ENCODE assay signal across 24 cellular contexts in the genomic region with DNA sequence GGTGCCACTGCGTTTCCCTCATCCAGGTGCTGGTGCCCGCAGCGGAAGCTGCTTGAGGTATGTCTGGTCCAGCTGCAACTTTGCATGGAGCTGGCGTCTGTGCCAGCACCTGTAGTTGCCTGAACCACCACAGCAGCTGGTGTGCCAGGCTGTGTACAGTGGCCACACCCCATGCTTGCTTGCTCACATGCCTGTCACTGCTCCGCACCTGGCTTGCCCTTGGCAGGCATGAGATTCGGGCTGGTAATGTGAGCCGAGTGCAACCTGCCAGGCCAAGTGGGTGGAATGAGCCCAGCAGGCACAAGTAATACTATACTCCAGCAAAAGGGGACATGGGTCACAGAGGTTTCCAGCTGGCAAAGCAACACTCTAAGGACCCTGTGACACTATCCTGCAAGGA.
DNase-seq lines count a peak whose midpoint lies in the region; ATAC-seq, FAIRE-seq and TF ChIP-seq lines count a peak whose summit lies in the region.
"Had no signal": no experiment of that assay in that cellular context is flagged by ENCODE, and none has a peak within 500 bp of the region (broad histone marks: within the 10 kb centered on the region; RNA-seq: fewer than 3 reads in every experiment).

No MANE protein-coding gene starts in this region.

- no peak overlapping the region for H2BK120ac ChIP-seq in neuronal stem cell (ENCODE audit: low read depth, low read length)

- H3K4me1 Mint-ChIP-seq in activated T-cell treated with anti-CD3 and anti-CD28 coated beads, Interleukin-2, amount 50 U/mL, for 72 hours (ENCODE audit: low read depth), result no peaks in the 10 kb centered on the region
- H3K4me1 Mint-ChIP-seq: CD4-positive, CD25-positive, alpha-beta regulatory T cell; memory B cell had no signal

- H3K27ac Mint-ChIP-seq in activated T-cell treated with anti-CD3 and anti-CD28 coated beads, Interleukin-2, amount 50 U/mL, for 72 hours, result no peak overlapping the region
- H3K27ac Mint-ChIP-seq: CD4-positive, CD25-positive, alpha-beta regulatory T cell; memory B cell had no signal

- H3K4ac ChIP-seq in neuronal stem cell (ENCODE audit: low read length), result no peak overlapping the region

- WGBS in neuronal stem cell (ENCODE audit: extremely low coverage in 2 of 2, insufficient read length in 2 of 2, insufficient replicate concordance in 1 of 2), 2 donors, result no CpG with 5 or more reads among the region's 7 CpGs

- H3K36me3 Mint-ChIP-seq in activated T-cell treated with anti-CD3 and anti-CD28 coated beads, Interleukin-2, amount 50 U/mL, for 72 hours (ENCODE audit: insufficient read depth in 2 of 2), result no peaks in the 10 kb centered on the region
- H3K36me3 Mint-ChIP-seq: CD4-positive, CD25-positive, alpha-beta regulatory T cell; memory B cell had no signal

- H3K9me3 Mint-ChIP-seq in activated T-cell treated with anti-CD3 and anti-CD28 coated beads, Interleukin-2, amount 50 U/mL, for 72 hours, result no peaks in the 10 kb centered on the region

- no peaks in the 10 kb centered on the region for H3K36me3 ChIP-seq in bronchial epithelial cell (ENCODE audit: control insufficient read depth, insufficient read depth, low read length)
- no peaks in the 10 kb centered on the region for H3K36me3 ChIP-seq in neuronal stem cell (replicated peaks in 1 of 2; ENCODE audit: control insufficient read depth in 2 of 2, insufficient read depth in 2 of 2, low read length in 2 of 2)
- H3K36me3 ChIP-seq in kidney (ENCODE audit: control insufficient read depth in 1 of 2, insufficient read depth in 2 of 2, low read length in 2 of 2), result no peaks in the 10 kb centered on the region
- H3K36me3 ChIP-seq: vagina, WERI-Rb-1 had no signal

- H3K14ac ChIP-seq in neuronal stem cell (ENCODE audit: low read length), result no peak overlapping the region

- H3K9ac ChIP-seq in neuronal stem cell (ENCODE audit: low read depth, low read length, poor library complexity), result no peak overlapping the region
- no peak overlapping the region for H3K9ac ChIP-seq in kidney (ENCODE audit: low read length in 2 of 2)

- H2BK12ac ChIP-seq in neuronal stem cell (ENCODE audit: low read length), result no peak overlapping the region

- no peak overlapping the region for H2BK5ac ChIP-seq in neuronal stem cell (ENCODE audit: low read length)

- H3K18ac ChIP-seq in neuronal stem cell (ENCODE audit: low read length), result no peak overlapping the region

- H2AK5ac ChIP-seq in neuronal stem cell (ENCODE audit: low read depth, low read length), result peak overlapping the region; percentile 2

- H3K27me3 Mint-ChIP-seq in activated T-cell treated with anti-CD3 and anti-CD28 coated beads, Interleukin-2, amount 50 U/mL, for 72 hours (ENCODE audit: low read depth), result no peaks in the 10 kb centered on the region
- H3K27me3 Mint-ChIP-seq: CD4-positive, CD25-positive, alpha-beta regulatory T cell; memory B cell had no signal

- no peak overlapping the region for H3K4me2 ChIP-seq in neuronal stem cell (ENCODE audit: insufficient read depth, low read length, poor library complexity, severe bottlenecking)

- DNase-seq in DMS 273 (lab: John Stamatoyannopoulos, UW; ENCODE audit: unreplicated experiment) (peak; percentile 86), NCI-H2196 (lab: John Stamatoyannopoulos, UW; ENCODE audit: unreplicated experiment) (peak; percentile 38), bronchial epithelial cell (ENCODE audit: low read depth) (peak; percentile 72), neuronal stem cell (ENCODE audit: low spot score) (no peak), kidney (no peak), NCI-H1417 treated with DMSO at 0.1 percent for 48 hours (lab: John Stamatoyannopoulos, UW) (no peak), NCI-H1694 (lab: John Stamatoyannopoulos, UW) (no peak)
- no peak for DNase-seq in activated T-cell treated with anti-CD3 and anti-CD28 coated beads, Interleukin-2, amount 50 U/mL, for 72 hours
- DNase-seq: activated CD4-positive, alpha-beta T cell treated with anti-CD3 and anti-CD28 coated beads for 48 hours; activated naive CD4-positive, alpha-beta T cell treated with Interleukin-2 at 50 U/mL for 16 hours; CD4-positive, CD25-positive, alpha-beta regulatory T cell; effector CD4-positive, alpha-beta T cell; foreskin fibroblast; GOT3; Kasumi-1; left cardiac atrium; NCI-H1694 treated with DMSO at 0.1 percent for 48 hours; NCI-H446; SIG-M5; stimulated activated naive CD8-positive, alpha-beta T cell treated with anti-CD3 and anti-CD28 coated beads, Interleukin-15, Interleukin-2, amounts not matched to agents 100 U/mL and 50 U/mL, for 24 hours; WERI-Rb-1 had no signal

- H3K4me3 Mint-ChIP-seq in activated T-cell treated with anti-CD3 and anti-CD28 coated beads, Interleukin-2, amount 50 U/mL, for 72 hours, result no peak overlapping the region
- H3K4me3 Mint-ChIP-seq: CD4-positive, CD25-positive, alpha-beta regulatory T cell; memory B cell had no signal

- H3K27me3 ChIP-seq in bronchial epithelial cell (ENCODE audit: control insufficient read depth, insufficient read depth, low read length) (no peaks in the 10 kb centered on the region), neuronal stem cell (ENCODE audit: control insufficient read depth in 3 of 3, insufficient read depth in 3 of 3, low read depth in 1 of 3, low read length in 3 of 3) (no peaks in the 10 kb centered on the region)
- H3K27me3 ChIP-seq: vagina had no signal

- H3K9me3 ChIP-seq in neuronal stem cell (replicated peaks in 1 of 2; ENCODE audit: control insufficient read depth in 2 of 2, insufficient read depth in 1 of 2, low read depth in 1 of 2, low read length in 2 of 2), result peaks cover 2 to 7% of the 10 kb centered on the region in 2 donors
- H3K9me3 ChIP-seq in kidney (ENCODE audit: control insufficient read depth in 1 of 2, low read length in 2 of 2), result peaks cover 3 to 8% of the 10 kb centered on the region in 2 donors
- H3K9me3 ChIP-seq: vagina had no signal

- FAIRE-seq in bronchial epithelial cell (lab: Jason Lieb, UNC), result no peak
- no peak for FAIRE-seq in kidney (lab: Jason Lieb, UNC)
- FAIRE-seq: GM12892 had no signal

- intact Hi-C loops in kidney (cut with DNase I), result no loop called here

- H2BK15ac ChIP-seq in neuronal stem cell (ENCODE audit: low read length), result no peak overlapping the region

- H4K8ac ChIP-seq in neuronal stem cell (ENCODE audit: low read depth, low read length), result no peak overlapping the region

- H3K4me3 ChIP-seq in bronchial epithelial cell (ENCODE audit: low read depth, low read length) (no peak overlapping the region), neuronal stem cell (ENCODE audit: low read length in 2 of 2) (peak overlapping the region in 1 of 2 donors; percentile 51), kidney (ENCODE audit: low read length in 2 of 2) (no peak overlapping the region)
- H3K4me3 ChIP-seq: vagina had no signal

- no peak overlapping the region for H3K23ac ChIP-seq in neuronal stem cell (ENCODE audit: low read depth, low read length, poor library complexity)

- H3K4me1 ChIP-seq in neuronal stem cell (ENCODE audit: control insufficient read depth in 2 of 2, insufficient read depth in 1 of 2, low read depth in 1 of 2, low read length in 2 of 2), result no peaks in the 10 kb centered on the region
- H3K4me1 ChIP-seq in kidney (ENCODE audit: control insufficient read depth in 1 of 2, insufficient read depth in 1 of 2, low read depth in 1 of 2, low read length in 2 of 2), result no peaks in the 10 kb centered on the region
- H3K4me1 ChIP-seq: vagina had no signal

- H4K91ac ChIP-seq in neuronal stem cell (ENCODE audit: low read depth, low read length, poor library complexity), result no peak overlapping the region

- TF ChIP-seq CTCF in bronchial epithelial cell (IDR thresholded peaks at IDR 0.05; ENCODE audit: insufficient read depth, low read length, severe bottlenecking) (peak; percentile 17), kidney (IDR thresholded peaks at IDR 0.05; ENCODE audit: borderline replicate concordance, extremely low read depth, insufficient read depth) (no peak)

- no peak for ATAC-seq in activated T-cell treated with anti-CD3 and anti-CD28 coated beads, Interleukin-2, amount 50 U/mL, for 72 hours (replicated peaks in 1 of 2)
- ATAC-seq: left cardiac atrium; stimulated activated naive CD8-positive, alpha-beta T cell treated with anti-CD3 and anti-CD28 coated beads, Interleukin-15, Interleukin-2, amounts not matched to agents 100 U/mL and 50 U/mL, for 24 hours had no signal

- H3K79me1 ChIP-seq in neuronal stem cell (ENCODE audit: low read depth, low read length), result no peaks in the 10 kb centered on the region

- no peak overlapping the region for H2AFZ ChIP-seq in neuronal stem cell (ENCODE audit: low read length)

- H3K27ac ChIP-seq in neuronal stem cell (replicated peaks; ENCODE audit: low read length) (no peak overlapping the region), kidney (ENCODE audit: low read depth in 2 of 2, low read length in 2 of 2) (no peak overlapping the region)
- H3K27ac ChIP-seq: vagina, WERI-Rb-1 had no signal

Comparison
In these comparisons a context has a peak if more than half of its experiments do, and no peak if none do; other contexts are left out.
1. DNase-seq: peak in DMS 273 (single experiment), NCI-H2196 (single experiment) and bronchial epithelial cell (single experiment); none in neuronal stem cell (single experiment), kidney (single experiment), activated T-cell treated with anti-CD3 and anti-CD28 coated beads, Interleukin-2, amount 50 U/mL, for 72 hours (0 of 2), NCI-H1417 treated with DMSO at 0.1 percent for 48 hours (single experiment) and NCI-H1694 (single experiment).